Comparison of ENCODE assay signal across 23 cellular contexts in genomic region chr6:83188501-83188900, GRCh38. TPM values are rescaled to one million over a fixed set of nuclear protein-coding genes. Genes with fewer than 3 reads are reported as not detected.
A peak's percentile ranks its signal among the peaks of the same experiment; 100 is the strongest.
DNase-seq lines count a peak whose midpoint lies in the region; ATAC-seq and TF ChIP-seq lines count a peak whose summit lies in the region.
"Had no signal": no experiment of that assay in that cellular context is flagged by ENCODE, and none has a peak within 500 bp of the region (broad histone marks: within the 10 kb centered on the region; RNA-seq: fewer than 3 reads in every experiment).

No MANE protein-coding gene starts in this region.

- H3K56ac ChIP-seq in mesendoderm (ENCODE audit: low read length), result no peak overlapping the region

- H3K36me3 ChIP-seq in Loucy (ENCODE audit: insufficient read depth, low read length) (no peaks in the 10 kb centered on the region), mesendoderm (ENCODE audit: control insufficient read depth, insufficient read depth, low read length) (peaks cover 3% of the 10 kb centered on the region), breast epithelium (no peaks in the 10 kb centered on the region)

- CTCF ChIA-PET in activated CD8-positive, alpha-beta T cell treated with anti-CD3 and anti-CD28 coated beads, Interleukin-2, amount 10 ng/mL, durations not matched to agents 7 days and 5 days (lab: Charles Lee), result interaction anchor here (1.0 to 10.7 kb wide), 5 partner anchors 19 to 122 kb away, joined by 3 to 105 read pairs (median 5); partner anchors contain the start of genes DOP1A and UBE3D

- H3F3A ChIP-seq in Loucy (ENCODE audit: low read depth), result no peaks in the 10 kb centered on the region

- H4K8ac ChIP-seq in mesendoderm (ENCODE audit: low read depth, low read length), result no peak overlapping the region

- peak overlapping the region; percentile 34 for H3K27ac Mint-ChIP-seq in activated naive CD8-positive, alpha-beta T cell
- no peak overlapping the region for H3K27ac Mint-ChIP-seq in activated naive CD8-positive, alpha-beta T cell treated with anti-CD3 and anti-CD28 coated beads for 36 hours
- no peak overlapping the region for H3K27ac Mint-ChIP-seq in activated CD8-positive, alpha-beta T cell treated with anti-CD3 and anti-CD28 coated beads, Interleukin-2, amount 10 ng/mL, durations not matched to agents 7 days and 5 days
- H3K27ac Mint-ChIP-seq: CD14-positive monocyte, GM23338, H9 had no signal

- H3K9me3 Mint-ChIP-seq in activated naive CD8-positive, alpha-beta T cell (ENCODE audit: low read depth), result no peaks in the 10 kb centered on the region
- H3K9me3 Mint-ChIP-seq in activated naive CD8-positive, alpha-beta T cell treated with anti-CD3 and anti-CD28 coated beads for 36 hours, result no peaks in the 10 kb centered on the region
- no peaks in the 10 kb centered on the region for H3K9me3 Mint-ChIP-seq in activated CD8-positive, alpha-beta T cell treated with anti-CD3 and anti-CD28 coated beads, Interleukin-2, amount 10 ng/mL, durations not matched to agents 7 days and 5 days (ENCODE audit: insufficient read depth)
- H3K9me3 Mint-ChIP-seq: CD4-positive, alpha-beta memory T cell; GM23338; H9 had no signal

- no peak overlapping the region for H2BK120ac ChIP-seq in mesendoderm (ENCODE audit: low read depth, low read length)

- no peak overlapping the region for H4K5ac ChIP-seq in mesendoderm (ENCODE audit: low read length)

- H3K4me1 ChIP-seq in Loucy (ENCODE audit: insufficient read depth, low read length, poor library complexity, severe bottlenecking) (peaks cover 28% of the 10 kb centered on the region), mesendoderm (ENCODE audit: control insufficient read depth, low read depth, low read length) (peaks cover 4% of the 10 kb centered on the region), breast epithelium (no peaks in the 10 kb centered on the region)
- H3K4me1 ChIP-seq: BE2C had no signal

- H3K79me2 ChIP-seq in Loucy (ENCODE audit: insufficient read depth, low read length) (peaks cover 35% of the 10 kb centered on the region), mesendoderm (ENCODE audit: control insufficient read depth, insufficient read depth, low read length) (peaks cover 26% of the 10 kb centered on the region)

- no peak overlapping the region for H3K4me3 Mint-ChIP-seq in activated naive CD8-positive, alpha-beta T cell
- no peak overlapping the region for H3K4me3 Mint-ChIP-seq in activated naive CD8-positive, alpha-beta T cell treated with anti-CD3 and anti-CD28 coated beads for 36 hours
- no peak overlapping the region for H3K4me3 Mint-ChIP-seq in activated CD8-positive, alpha-beta T cell treated with anti-CD3 and anti-CD28 coated beads, Interleukin-2, amount 10 ng/mL, durations not matched to agents 7 days and 5 days
- H3K4me3 Mint-ChIP-seq: CD14-positive monocyte; CD4-positive, alpha-beta memory T cell; GM23338; H9 had no signal

- DNase-seq in activated naive CD8-positive, alpha-beta T cell treated with anti-CD3 and anti-CD28 coated beads for 36 hours, result no peak
- DNase-seq in mesendoderm, result peak; percentile 61
- DNase-seq in breast epithelium (ENCODE audit: low spot score in 2 of 2), result no peak
- no peak for DNase-seq in activated CD8-positive, alpha-beta T cell treated with anti-CD3 and anti-CD28 coated beads, Interleukin-2, amount 10 ng/mL, durations not matched to agents 7 days and 5 days
- no peak for DNase-seq in stimulated activated CD4-positive, alpha-beta T cell treated with anti-CD3 and anti-CD28 coated beads, Interleukin-15, amount 100 ng/mL, for 24 hours
- DNase-seq: 8988T; ACHN; AML-193; BE2C; Caco-2; CD4-positive, alpha-beta memory T cell; DMS153; DMS79; EL; GDM1; H9 had no signal

- H3K27me3 Mint-ChIP-seq in activated naive CD8-positive, alpha-beta T cell, result no peaks in the 10 kb centered on the region
- H3K27me3 Mint-ChIP-seq in activated naive CD8-positive, alpha-beta T cell treated with anti-CD3 and anti-CD28 coated beads for 36 hours, result no peaks in the 10 kb centered on the region
- H3K27me3 Mint-ChIP-seq in activated CD8-positive, alpha-beta T cell treated with anti-CD3 and anti-CD28 coated beads, Interleukin-2, amount 10 ng/mL, durations not matched to agents 7 days and 5 days (ENCODE audit: low read depth), result no peaks in the 10 kb centered on the region
- H3K27me3 Mint-ChIP-seq: CD4-positive, alpha-beta memory T cell had no signal

- peak overlapping the region; percentile 56 for H3K4me2 ChIP-seq in Loucy (ENCODE audit: low read depth, low read length, poor library complexity, severe bottlenecking)
- H3K4me2 ChIP-seq in mesendoderm (ENCODE audit: low read length), result no peak overlapping the region
- H3K4me2 ChIP-seq: A549; BLaER1 treated with 17β-estradiol and CSF1 and Interleukin-3, amounts not matched to agents 10 nM and 100 nM; GM23338 had no signal

- POLR2A ChIA-PET in activated CD8-positive, alpha-beta T cell treated with anti-CD3 and anti-CD28 coated beads, Interleukin-2, amount 10 ng/mL, durations not matched to agents 7 days and 5 days (lab: Charles Lee), result no interaction called here

- no peak for TF ChIP-seq POLR2A in breast epithelium (IDR thresholded peaks at IDR 0.05)

- H3K9me3 ChIP-seq in Loucy (ENCODE audit: insufficient read depth, low read depth, low read length) (no peaks in the 10 kb centered on the region), breast epithelium (no peaks in the 10 kb centered on the region)
- H3K9me3 ChIP-seq: A549; BE2C; BLaER1 treated with 17β-estradiol and CSF1 and Interleukin-3, amounts not matched to agents 10 nM and 100 nM; Caco-2 had no signal

- no peak overlapping the region for H3K18ac ChIP-seq in mesendoderm (ENCODE audit: low read length)

- H3K4me1 Mint-ChIP-seq in activated naive CD8-positive, alpha-beta T cell (ENCODE audit: low read depth), result peaks cover 40% of the 10 kb centered on the region
- H3K4me1 Mint-ChIP-seq in activated naive CD8-positive, alpha-beta T cell treated with anti-CD3 and anti-CD28 coated beads for 36 hours, result peaks cover 31% of the 10 kb centered on the region
- peaks cover 14% of the 10 kb centered on the region for H3K4me1 Mint-ChIP-seq in activated CD8-positive, alpha-beta T cell treated with anti-CD3 and anti-CD28 coated beads, Interleukin-2, amount 10 ng/mL, durations not matched to agents 7 days and 5 days (ENCODE audit: low read depth)

- no CpG with 5 or more reads among the region's 3 CpGs for WGBS in mesendoderm (ENCODE audit: extremely low coverage, insufficient coverage, low lambda C conversion rate)

- H3K27ac ChIP-seq in mesendoderm (ENCODE audit: low read depth, low read length) (no peak overlapping the region), breast epithelium (no peak overlapping the region)
- H3K27ac ChIP-seq: A549; BLaER1 treated with 17β-estradiol and CSF1 and Interleukin-3, amounts not matched to agents 10 nM and 100 nM had no signal

- TF ChIP-seq CTCF in Loucy (conservative IDR thresholded peaks at IDR 0.05; ENCODE audit: low read length), result no peak
- no peak for TF ChIP-seq CTCF in breast epithelium (IDR thresholded peaks at IDR 0.05)

- H4K20me1 ChIP-seq in Loucy (ENCODE audit: insufficient read depth, low read length, poor library complexity, severe bottlenecking), result peaks cover 6% of the 10 kb centered on the region
- H4K20me1 ChIP-seq: BLaER1 treated with 17β-estradiol and CSF1 and Interleukin-3, amounts not matched to agents 10 nM and 100 nM had no signal

- no peak overlapping the region for H2AK5ac ChIP-seq in mesendoderm (ENCODE audit: low read length)

- peaks cover 14% of the 10 kb centered on the region for H3K79me1 ChIP-seq in mesendoderm (ENCODE audit: low read length)

- H3K36me3 Mint-ChIP-seq in activated naive CD8-positive, alpha-beta T cell, result peaks cover 7% of the 10 kb centered on the region
- peaks cover 17% of the 10 kb centered on the region for H3K36me3 Mint-ChIP-seq in activated naive CD8-positive, alpha-beta T cell treated with anti-CD3 and anti-CD28 coated beads for 36 hours
- H3K36me3 Mint-ChIP-seq in activated CD8-positive, alpha-beta T cell treated with anti-CD3 and anti-CD28 coated beads, Interleukin-2, amount 10 ng/mL, durations not matched to agents 7 days and 5 days (ENCODE audit: low read depth), result peaks cover 19% of the 10 kb centered on the region

- no peaks in the 10 kb centered on the region for H3K9me2 ChIP-seq in Loucy (replicated peaks; ENCODE audit: low read depth, low read length)

- H3K4me3 ChIP-seq in Loucy (ENCODE audit: low read length, poor library complexity, severe bottlenecking) (no peak overlapping the region), mesendoderm (ENCODE audit: low read length) (no peak overlapping the region), breast epithelium (no peak overlapping the region)
- H3K4me3 ChIP-seq: A549; BLaER1 treated with 17β-estradiol and CSF1 and Interleukin-3, amounts not matched to agents 10 nM and 100 nM; GM23338 had no signal

- H2AFZ ChIP-seq in Loucy (ENCODE audit: low read length), result no peak overlapping the region
- H2AFZ ChIP-seq: GM23338 had no signal

- intact Hi-C loops in breast epithelium (cut with DNase I; ENCODE audit: low total_unique reads), result no loop called here

- H3K27me3 ChIP-seq in Loucy (ENCODE audit: insufficient read depth, low read length, poor library complexity, severe bottlenecking) (no peaks in the 10 kb centered on the region), mesendoderm (ENCODE audit: insufficient read depth, low read length, poor library complexity) (no peaks in the 10 kb centered on the region), breast epithelium (no peaks in the 10 kb centered on the region)
- H3K27me3 ChIP-seq: BE2C; BLaER1 treated with 17β-estradiol and CSF1 and Interleukin-3, amounts not matched to agents 10 nM and 100 nM had no signal

- H3K23ac ChIP-seq in mesendoderm (ENCODE audit: low read length), result no peak overlapping the region

- H3K9ac ChIP-seq in Loucy (ENCODE audit: low read depth, low read length, poor library complexity, severe bottlenecking) (no peak overlapping the region), mesendoderm (ENCODE audit: low read length) (no peak overlapping the region)
- H3K9ac ChIP-seq: BLaER1 treated with 17β-estradiol and CSF1 and Interleukin-3, amounts not matched to agents 10 nM and 100 nM had no signal

- no peak for ATAC-seq in activated CD8-positive, alpha-beta T cell treated with anti-CD3 and anti-CD28 coated beads, Interleukin-2, amount 10 ng/mL, durations not matched to agents 7 days and 5 days
- ATAC-seq: A549, GM23338, HCT116 had no signal

- no peak overlapping the region for H3K4ac ChIP-seq in mesendoderm (ENCODE audit: low read depth, low read length)

- H2BK15ac ChIP-seq in mesendoderm (replicated peaks; ENCODE audit: low read depth), result no peak overlapping the region

- no peak overlapping the region for H2BK5ac ChIP-seq in mesendoderm (ENCODE audit: low read length)

RNA-seq across cellular contexts. Expression of gene PGM3, which starts 4.6 kb away (rescaled TPM):
- total RNA-seq in activated naive CD8-positive, alpha-beta T cell treated with anti-CD3 and anti-CD28 coated beads for 36 hours, result 10 to 100 TPM; 12.4 to 14.6 TPM
- 31.2 TPM for polyA plus RNA-seq in mesendoderm (2013, experiment 1 of 2)
- polyA plus RNA-seq in mesendoderm (2013, experiment 2 of 2), result 23.1 TPM
- 10 to 100 TPM; 21.3 to 41.0 (median 24.9) TPM for total RNA-seq in breast epithelium
- total RNA-seq in activated CD8-positive, alpha-beta T cell treated with anti-CD3 and anti-CD28 coated beads, Interleukin-2, amount 10 ng/mL, durations not matched to agents 7 days and 5 days, result 1 to 10 TPM; 9.3 to 10.0 TPM

RNA-seq across cellular contexts. Expression of gene RWDD2A, which starts 4.7 kb away (rescaled TPM):
- total RNA-seq in activated naive CD8-positive, alpha-beta T cell treated with anti-CD3 and anti-CD28 coated beads for 36 hours, result 1 to 10 TPM; 1.2 TPM
- polyA plus RNA-seq in mesendoderm (2013, experiment 1 of 2), result 1.8 TPM
- polyA plus RNA-seq in mesendoderm (2013, experiment 2 of 2), result 1.8 TPM
- 1 to 10 TPM; 3.0 to 3.7 (median 3.6) TPM for total RNA-seq in breast epithelium
- total RNA-seq in activated CD8-positive, alpha-beta T cell treated with anti-CD3 and anti-CD28 coated beads, Interleukin-2, amount 10 ng/mL, durations not matched to agents 7 days and 5 days, result under 1 TPM; 0.57 to 0.87 TPM
